13 cellular contexts compared by ENCODE assay signal in the genomic region with DNA sequence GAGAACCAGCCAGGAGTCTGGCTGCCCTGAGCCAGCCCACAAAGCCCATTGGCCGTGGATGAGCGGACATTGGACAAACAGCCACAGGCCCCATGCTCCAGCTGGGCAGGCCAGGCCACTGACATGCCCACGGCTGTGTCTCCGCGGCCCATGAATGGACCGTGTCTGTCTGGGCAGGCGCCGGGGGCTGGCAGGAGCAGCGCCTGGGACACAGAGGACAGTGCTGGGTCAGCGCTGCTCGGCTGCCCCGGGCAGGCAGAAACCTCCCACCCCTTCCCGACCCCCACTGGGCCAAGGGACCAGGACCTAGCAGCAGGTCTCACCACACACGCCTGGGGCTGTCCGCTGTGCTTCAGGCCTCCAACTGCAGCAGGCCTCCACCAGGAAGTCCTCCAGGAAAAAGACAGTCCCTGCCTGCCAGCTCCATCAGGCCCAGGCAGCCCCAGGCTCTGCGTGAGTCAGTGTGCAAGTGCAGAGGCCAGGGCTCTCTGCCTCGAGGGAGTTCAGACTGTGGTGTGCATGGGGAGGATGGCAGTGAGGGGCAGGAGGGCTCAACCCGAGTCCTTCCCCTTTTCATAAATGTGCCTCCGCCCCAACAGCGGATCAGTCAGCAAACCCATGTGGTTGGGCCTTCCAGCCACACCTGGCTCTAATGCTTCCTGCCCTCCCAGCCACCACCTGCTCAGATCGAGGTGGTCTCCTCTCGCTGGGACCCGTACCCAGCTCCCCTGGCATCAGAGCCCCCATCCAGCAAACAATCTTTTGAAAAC. TPM values are rescaled to one million over a fixed set of nuclear protein-coding genes. Genes with fewer than 3 reads are reported as not detected.
DNase-seq lines count a peak whose midpoint lies in the region; TF ChIP-seq lines count a peak whose summit lies in the region.
"Had no signal": no experiment of that assay in that cellular context is flagged by ENCODE, and none has a peak within 500 bp of the region (broad histone marks: within the 10 kb centered on the region; RNA-seq: fewer than 3 reads in every experiment).

No MANE protein-coding gene starts in this region.

- H3K27ac ChIP-seq in endodermal cell (ENCODE audit: low read depth, low read length): peak overlapping the region; percentile 92

- DNase-seq in ELR (ENCODE audit: low read depth) (peak; percentile 75), OCI-M1 (lab: John Stamatoyannopoulos, UW) (peak; percentile 27), endodermal cell (peak; percentile 61), occipital lobe (lab: John Stamatoyannopoulos, UW) (peak; percentile 26), NCI-H510A treated with DMSO at 0.1 percent for 48 hours (lab: John Stamatoyannopoulos, UW) (no peak), NCI-H446 treated with DMSO at 0.1 percent for 48 hours (lab: John Stamatoyannopoulos, UW) (no peak), cardiac septum (ENCODE audit: low spot score) (no peak)
- no peak for DNase-seq in activated CD4-positive, alpha-beta T cell treated with anti-CD3 and anti-CD28 coated beads, Interleukin-2, amount 10 ng/mL, durations not matched to agents 24 days and 14 days
- DNase-seq: activated CD4-positive, alpha-beta T cell treated with anti-CD3 and anti-CD28 coated beads, Interleukin-2, amount 50 U/mL, for 48 hours; Caco-2; NCI-H187 treated with DMSO at 0.1 percent for 48 hours; RPMI8226; stimulated activated naive CD8-positive, alpha-beta T cell treated with anti-CD3 and anti-CD28 coated beads, Interleukin-15, Interleukin-2, amounts not matched to agents 100 U/mL and 50 U/mL, for 24 hours had no signal

- no peaks in the 10 kb centered on the region for H3K36me3 Mint-ChIP-seq in endodermal cell (ENCODE audit: low read depth)
- H3K36me3 Mint-ChIP-seq in activated CD4-positive, alpha-beta T cell treated with anti-CD3 and anti-CD28 coated beads, Interleukin-2, amount 10 ng/mL, durations not matched to agents 24 days and 14 days (ENCODE audit: low read depth): no peaks in the 10 kb centered on the region

- no peak overlapping the region for H3K4me3 Mint-ChIP-seq in endodermal cell
- H3K4me3 Mint-ChIP-seq in activated CD4-positive, alpha-beta T cell treated with anti-CD3 and anti-CD28 coated beads, Interleukin-2, amount 10 ng/mL, durations not matched to agents 24 days and 14 days: no peak overlapping the region

- no peak for TF ChIP-seq CTCF in endodermal cell (conservative IDR thresholded peaks at IDR 0.05)

- no peaks in the 10 kb centered on the region for H3K9me3 ChIP-seq in endodermal cell (ENCODE audit: control insufficient read depth, low read length)
- H3K9me3 ChIP-seq: Caco-2 had no signal

- no peaks in the 10 kb centered on the region for H3K27me3 ChIP-seq in endodermal cell (ENCODE audit: control insufficient read depth, insufficient read depth, low read length, poor library complexity, severe bottlenecking)

- no peak overlapping the region for H3K9ac ChIP-seq in endodermal cell (ENCODE audit: extremely low read depth, low read length, poor library complexity, severe bottlenecking)

- 73 to 86% methylated on average over 17 to 23 of the region's 23 CpGs for WGBS in endodermal cell (ENCODE audit: insufficient coverage in 1 of 2, insufficient read length in 1 of 2), 2 experiments

- no peaks in the 10 kb centered on the region for H3K9me3 Mint-ChIP-seq in endodermal cell
- H3K9me3 Mint-ChIP-seq in activated CD4-positive, alpha-beta T cell treated with anti-CD3 and anti-CD28 coated beads, Interleukin-2, amount 10 ng/mL, durations not matched to agents 24 days and 14 days: no peaks in the 10 kb centered on the region

- intact Hi-C loops in activated CD4-positive, alpha-beta T cell treated with anti-CD3 and anti-CD28 coated beads, Interleukin-2, amount 10 ng/mL, durations not matched to agents 24 days and 14 days (cut with micrococcal nuclease): no loop called here
- intact Hi-C loops in cardiac septum (cut with DNase I): no loop called here

- H3K4me1 Mint-ChIP-seq in endodermal cell: no peaks in the 10 kb centered on the region
- no peaks in the 10 kb centered on the region for H3K4me1 Mint-ChIP-seq in activated CD4-positive, alpha-beta T cell treated with anti-CD3 and anti-CD28 coated beads, Interleukin-2, amount 10 ng/mL, durations not matched to agents 24 days and 14 days

- H3K27ac Mint-ChIP-seq in endodermal cell: no peak overlapping the region
- H3K27ac Mint-ChIP-seq in activated CD4-positive, alpha-beta T cell treated with anti-CD3 and anti-CD28 coated beads, Interleukin-2, amount 10 ng/mL, durations not matched to agents 24 days and 14 days: no peak overlapping the region

- no peaks in the 10 kb centered on the region for H3K4me1 ChIP-seq in endodermal cell (ENCODE audit: control insufficient read depth, insufficient read depth, low read length)

- H3K36me3 ChIP-seq in endodermal cell (ENCODE audit: control insufficient read depth, insufficient read depth, low read length): no peaks in the 10 kb centered on the region

- H3K27me3 Mint-ChIP-seq in endodermal cell (ENCODE audit: insufficient read depth): no peaks in the 10 kb centered on the region
- H3K27me3 Mint-ChIP-seq in activated CD4-positive, alpha-beta T cell treated with anti-CD3 and anti-CD28 coated beads, Interleukin-2, amount 10 ng/mL, durations not matched to agents 24 days and 14 days: no peaks in the 10 kb centered on the region

- H3K4me3 ChIP-seq in endodermal cell (ENCODE audit: low read length): no peak overlapping the region

RNA-seq across cellular contexts. Expression of a gene that starts 17.2 kb away (rescaled TPM):
- total RNA-seq in endodermal cell (100 to 1,000 TPM; 107 to 125 TPM), occipital lobe (14.7 TPM), cardiac septum (4.7 TPM)
- 86.3 TPM for polyA plus RNA-seq in endodermal cell (2013, experiment 1 of 2)
- 66.7 TPM for polyA plus RNA-seq in endodermal cell (2013, experiment 2 of 2)
- 0.30 and 0.38 TPM in 2 replicates for total RNA-seq in activated CD4-positive, alpha-beta T cell treated with anti-CD3 and anti-CD28 coated beads, Interleukin-2, amount 10 ng/mL, durations not matched to agents 24 days and 14 days

RNA-seq across cellular contexts. Expression of a gene that starts 54.6 kb away (rescaled TPM):
- total RNA-seq in endodermal cell (100 to 1,000 TPM; 113 to 182 TPM), occipital lobe (1.6 TPM), cardiac septum (4.1 TPM)
- 142 TPM for polyA plus RNA-seq in endodermal cell (2013, experiment 1 of 2)
- 150 TPM for polyA plus RNA-seq in endodermal cell (2013, experiment 2 of 2)
- 134 and 142 TPM in 2 replicates for total RNA-seq in activated CD4-positive, alpha-beta T cell treated with anti-CD3 and anti-CD28 coated beads, Interleukin-2, amount 10 ng/mL, durations not matched to agents 24 days and 14 days

RNA-seq across cellular contexts. Expression of a gene that starts 54.8 kb away (rescaled TPM):
- total RNA-seq in endodermal cell (10 to 100 TPM; 33.6 to 41.7 TPM), occipital lobe (12.8 TPM), cardiac septum (38.1 TPM)
- 32.2 TPM for polyA plus RNA-seq in endodermal cell (2013, experiment 1 of 2)
- 32.2 TPM for polyA plus RNA-seq in endodermal cell (2013, experiment 2 of 2)
- total RNA-seq in activated CD4-positive, alpha-beta T cell treated with anti-CD3 and anti-CD28 coated beads, Interleukin-2, amount 10 ng/mL, durations not matched to agents 24 days and 14 days: 26.6 and 27.8 TPM in 2 replicates

Comparison
In these comparisons a context has a peak if more than half of its experiments do, and no peak if none do; other contexts are left out.
1. DNase-seq: peak in ELR (single experiment), OCI-M1 (single experiment), endodermal cell (single experiment) and occipital lobe (single experiment); none in NCI-H510A treated with DMSO at 0.1 percent for 48 hours (single experiment), activated CD4-positive, alpha-beta T cell treated with anti-CD3 and anti-CD28 coated beads, Interleukin-2, amount 10 ng/mL, durations not matched to agents 24 days and 14 days (single experiment), NCI-H446 treated with DMSO at 0.1 percent for 48 hours (single experiment) and cardiac septum (single experiment).
2. RNA of a gene that starts 54.6 kb away (total RNA-seq): 113 to 182 TPM in endodermal cell and 134 to 142 TPM in activated CD4-positive, alpha-beta T cell treated with anti-CD3 and anti-CD28 coated beads, Interleukin-2, amount 10 ng/mL, durations not matched to agents 24 days and 14 days; 4.1 TPM in cardiac septum (single experiment) and 1.6 TPM in occipital lobe (single experiment); every median in the first group is over 10 times any median in the second.